8 cellular contexts compared by ENCODE assay signal in genomic region chrX:6226053-6226645, GRCh38. TPM values are rescaled to one million over a fixed set of nuclear protein-coding genes. Genes with fewer than 3 reads are reported as not detected.
A peak's percentile ranks its signal among the peaks of the same experiment; 100 is the strongest.
DNase-seq lines count a peak whose midpoint lies in the region; ATAC-seq and TF ChIP-seq lines count a peak whose summit lies in the region.

No MANE protein-coding gene starts in this region.

- POLR2A ChIA-PET in PC-3 (lab: Charles Lee; ENCODE audit: unreplicated experiment): no interaction called here

- ATAC-seq in PC-3: no peak

- in situ Hi-C loops in G401 (cut with HindIII; ENCODE audit: low sequenced_read_pairs): no loop called here
- in situ Hi-C loops in HAP-1 (cut with MboI; ENCODE audit: low sequenced_read_pairs): no loop called here

- H3K79me2 ChIP-seq in PC-3 (ENCODE audit: low read length): no peaks in the 10 kb centered on the region

- H3K27me3 ChIP-seq in PC-3 (ENCODE audit: low read length) (peaks cover 29% of the 10 kb centered on the region), cardiac muscle cell (peaks cover 45% of the 10 kb centered on the region), HAP-1 (ENCODE audit: low read depth) (no peaks in the 10 kb centered on the region)

- H3K36me3 ChIP-seq in PC-3 (ENCODE audit: low read depth, low read length): no peaks in the 10 kb centered on the region
- no peaks in the 10 kb centered on the region for H3K36me3 ChIP-seq in cardiac muscle cell
- no peaks in the 10 kb centered on the region for H3K36me3 ChIP-seq in HAP-1 (replicated peaks)

- H3K4me2 ChIP-seq in PC-3 (ENCODE audit: low read length): peak overlapping the region; percentile 73

- no peaks in the 10 kb centered on the region for H4K20me1 ChIP-seq in PC-3 (ENCODE audit: low read length)

- DNase-seq in G401 (ENCODE audit: low spot score) (peak; percentile 26), PC-3 (no peak), cardiac muscle cell (ENCODE audit: low read depth in 1 of 2, low spot score in 1 of 2) (peak in 1 of 2 donors; percentile 65), pons (ENCODE audit: low spot score) (peak; percentile 13), HAP-1 (ENCODE audit: low spot score in 2 of 2) (no peak)
- DNase-seq in activated effector memory CD4-positive, alpha-beta T cell treated with Interleukin-2 at 50 U/mL for 16 hours: no peak
- no peak for DNase-seq in stimulated activated CD4-positive, alpha-beta T cell treated with anti-CD3 and anti-CD28 coated beads, Interleukin-4, amount 100 ng/mL, for 1 hour
- DNase-seq in NK-92 treated with Interleukin-12 subunit alpha and Interleukin-12 subunit beta, amount 100 ng/mL, for 24 hours (lab: John Stamatoyannopoulos, UW): no peak

- no peaks in the 10 kb centered on the region for H3F3A ChIP-seq in PC-3 (ENCODE audit: low read length, unreplicated experiment)

- no peaks in the 10 kb centered on the region for H3K4me1 ChIP-seq in PC-3 (ENCODE audit: insufficient read depth, low read length)
- H3K4me1 ChIP-seq in cardiac muscle cell (ENCODE audit: low read depth): no peaks in the 10 kb centered on the region
- H3K4me1 ChIP-seq in HAP-1: no peaks in the 10 kb centered on the region

- no peaks in the 10 kb centered on the region for H3K9me3 ChIP-seq in PC-3 (ENCODE audit: low read length)
- H3K9me3 ChIP-seq in cardiac muscle cell (ENCODE audit: low read depth): no peaks in the 10 kb centered on the region
- no peaks in the 10 kb centered on the region for H3K9me3 ChIP-seq in HAP-1

- H3K4me3 ChIP-seq in PC-3 (ENCODE audit: low read length) (peak overlapping the region; percentile 55), cardiac muscle cell (peak overlapping the region; percentile 65), HAP-1 (no peak overlapping the region)

- CTCF ChIA-PET in PC-3 (lab: Charles Lee): interaction anchor here (0.6 kb wide), 1 partner anchor 753 kb away, joined by 6 read pairs; no protein-coding TSS in a partner anchor

- H3K9ac ChIP-seq in PC-3 (ENCODE audit: low read length): no peak overlapping the region

- no TSS peak for BruUV-seq in PC-3 (replicated peaks; lab: Mats Ljungman, UMichigan)

- H3K9me2 ChIP-seq in PC-3 (replicated peaks; ENCODE audit: low read length): no peaks in the 10 kb centered on the region

- intact Hi-C loops in PC-3 (cut with micrococcal nuclease): no loop called here

- H3K27ac ChIP-seq in PC-3 (ENCODE audit: low read length) (no peak overlapping the region), cardiac muscle cell (no peak overlapping the region)

- peak overlapping the region; percentile 48; the same call in 1 of the 2 replicates for H2AFZ ChIP-seq in PC-3 (ENCODE audit: low read length)

- TF ChIP-seq CTCF in PC-3 (conservative IDR thresholded peaks at IDR 0.05; ENCODE audit: low read depth, low read length): no peak
- TF ChIP-seq CTCF in cardiac muscle cell (IDR thresholded peaks at IDR 0.05; ENCODE audit: low read depth, low read length): no peak

RNA-seq across cellular contexts. Expression of gene NLGN4X, which starts 2.5 kb away (rescaled TPM):
- total RNA-seq in G401 (2014; rRNA removed; shearing (Covaris generic)): not detected in 2 replicates
- total RNA-seq in PC-3 (2014; rRNA removed) (not detected in 2 replicates), cardiac muscle cell (6.9 and 9.5 TPM in 2 replicates)
- polyA plus RNA-seq in cardiac muscle cell: 4.2 and 5.9 TPM in 2 replicates

Comparison
In these comparisons a context has a peak if more than half of its experiments do, and no peak if none do; other contexts are left out.
1. DNase-seq: peak in G401 (single experiment) and pons (single experiment); none in PC-3 (single experiment), activated effector memory CD4-positive, alpha-beta T cell treated with Interleukin-2 at 50 U/mL for 16 hours (single experiment), stimulated activated CD4-positive, alpha-beta T cell treated with anti-CD3 and anti-CD28 coated beads, Interleukin-4, amount 100 ng/mL, for 1 hour (single experiment), NK-92 treated with Interleukin-12 subunit alpha and Interleukin-12 subunit beta, amount 100 ng/mL, for 24 hours (single experiment) and HAP-1 (0 of 2).